8 cellular contexts compared by ENCODE assay signal in the genomic region with DNA sequence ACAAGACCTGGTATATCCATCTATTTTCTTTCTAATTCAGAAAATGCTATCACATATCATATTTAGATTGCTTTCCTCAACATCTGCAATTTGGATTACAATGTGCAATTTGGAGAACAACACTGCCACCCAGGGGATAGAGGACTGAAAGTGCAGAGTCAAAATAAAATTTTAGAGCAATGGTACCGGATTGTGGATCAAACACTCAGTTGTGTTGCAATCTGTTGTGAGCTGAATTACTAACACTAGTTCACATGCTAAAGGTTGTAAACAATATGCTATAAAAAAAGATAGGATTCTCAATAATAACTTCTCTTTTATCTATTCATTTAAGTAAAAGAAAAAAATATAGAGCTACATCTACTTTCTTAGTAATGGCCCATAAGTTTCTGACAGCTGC. TPM values are rescaled to one million over a fixed set of nuclear protein-coding genes. Genes with fewer than 3 reads are reported as not detected.
A peak's percentile ranks its signal among the peaks of the same experiment; 100 is the strongest.
DNase-seq lines count a peak whose midpoint lies in the region; ATAC-seq, FAIRE-seq and TF ChIP-seq lines count a peak whose summit lies in the region.

No MANE protein-coding gene starts in this region.

- H3K36me3 Mint-ChIP-seq in CD8-positive, alpha-beta T cell: no peaks in the 10 kb centered on the region
- H3K36me3 Mint-ChIP-seq in nephron (ENCODE audit: low read depth): no peaks in the 10 kb centered on the region

- H3F3A ChIP-seq in PC-3 (ENCODE audit: low read length, unreplicated experiment): no peaks in the 10 kb centered on the region

- no peak overlapping the region for H3K27ac Mint-ChIP-seq in CD8-positive, alpha-beta T cell
- no peak overlapping the region for H3K27ac Mint-ChIP-seq in nephron

- no peaks in the 10 kb centered on the region for H3K36me3 ChIP-seq in CD8-positive, alpha-beta T cell (ENCODE audit: insufficient read depth, low read length)
- no peaks in the 10 kb centered on the region for H3K36me3 ChIP-seq in PC-3 (ENCODE audit: low read depth, low read length)

- H3K4me1 Mint-ChIP-seq in CD8-positive, alpha-beta T cell (ENCODE audit: low read depth): no peaks in the 10 kb centered on the region
- H3K4me1 Mint-ChIP-seq in nephron: no peaks in the 10 kb centered on the region

- H3K9me3 Mint-ChIP-seq in CD8-positive, alpha-beta T cell: no peaks in the 10 kb centered on the region
- H3K9me3 Mint-ChIP-seq in nephron: peaks cover 6% of the 10 kb centered on the region

- H3K4me3 ChIP-seq in CD8-positive, alpha-beta T cell (ENCODE audit: low read depth, low read length): no peak overlapping the region
- H3K4me3 ChIP-seq in PC-3 (ENCODE audit: low read length) (no peak overlapping the region), coronary artery (no peak overlapping the region)

- no peak overlapping the region for H3K4me2 ChIP-seq in PC-3 (ENCODE audit: low read length)

- H3K27ac ChIP-seq in CD8-positive, alpha-beta T cell (ENCODE audit: low read depth, low read length): no peak overlapping the region
- no peak overlapping the region for H3K27ac ChIP-seq in PC-3 (ENCODE audit: low read length)
- H3K27ac ChIP-seq in coronary artery: no peak overlapping the region

- CTCF ChIA-PET in CD8-positive, alpha-beta T cell (lab: Charles Lee): interaction anchor here (0.7 to 1.7 kb wide), 4 partner anchors 9 to 24 kb away, joined by 3 to 14 read pairs (median 4); a partner anchor contains a TSS
- CTCF ChIA-PET in PC-3 (lab: Charles Lee): no interaction called here

- H3K79me2 ChIP-seq in PC-3 (ENCODE audit: low read length): no peaks in the 10 kb centered on the region

- H3K4me3 Mint-ChIP-seq in CD8-positive, alpha-beta T cell: no peak overlapping the region
- no peak overlapping the region for H3K4me3 Mint-ChIP-seq in nephron

- H3K9ac ChIP-seq in PC-3 (ENCODE audit: low read length): no peak overlapping the region

- H3K27me3 ChIP-seq in CD8-positive, alpha-beta T cell (ENCODE audit: insufficient read depth, low read length): no peaks in the 10 kb centered on the region
- no peaks in the 10 kb centered on the region for H3K27me3 ChIP-seq in PC-3 (ENCODE audit: low read length)

- no peak for ATAC-seq in CD8-positive, alpha-beta T cell
- ATAC-seq in GM18861 (IDR thresholded peaks at IDR 0.05; ENCODE audit: unreplicated experiment): peak; percentile 65
- ATAC-seq in PC-3: no peak

- no peaks in the 10 kb centered on the region for H3K9me3 ChIP-seq in CD8-positive, alpha-beta T cell (ENCODE audit: low read length)
- no peaks in the 10 kb centered on the region for H3K9me3 ChIP-seq in PC-3 (ENCODE audit: low read length)

- no peaks in the 10 kb centered on the region for H4K20me1 ChIP-seq in PC-3 (ENCODE audit: low read length)

- H3K9me2 ChIP-seq in PC-3 (replicated peaks; ENCODE audit: low read length): no peaks in the 10 kb centered on the region

- POLR2A ChIA-PET in CD8-positive, alpha-beta T cell (lab: Charles Lee): interaction anchor here (1.9 kb wide), 1 partner anchor 12 kb away, joined by 7 read pairs; a partner anchor contains a TSS
- POLR2A ChIA-PET in PC-3 (lab: Charles Lee; ENCODE audit: unreplicated experiment): no interaction called here

- BruUV-seq in PC-3 (replicated peaks; lab: Mats Ljungman, UMichigan): no TSS peak

- intact Hi-C loops in CD8-positive, alpha-beta T cell (cut with DNase I, micrococcal nuclease): loop anchor here (5.0 to 10.0 kb wide), 2 partner anchors 1293 to 1295 kb away; no protein-coding TSS in a partner anchor
- intact Hi-C loops in PC-3 (cut with micrococcal nuclease): loop anchor here (2.0 to 5.0 kb wide), 3 partner anchors 319 to 1293 kb away; no protein-coding TSS in a partner anchor

- peak; percentile 91 for FAIRE-seq in endometrium (lab: Jason Lieb, UNC)

- no peaks in the 10 kb centered on the region for H3K4me1 ChIP-seq in CD8-positive, alpha-beta T cell (ENCODE audit: insufficient read depth, low read length)
- H3K4me1 ChIP-seq in PC-3 (ENCODE audit: insufficient read depth, low read length): no peaks in the 10 kb centered on the region

- no peak for DNase-seq in CD8-positive, alpha-beta T cell
- DNase-seq in HT1080 (ENCODE audit: low read depth) (peak; percentile 33), PC-3 (peak; percentile 62), OCI-M2 (lab: John Stamatoyannopoulos, UW; ENCODE audit: unreplicated experiment) (no peak), coronary artery (ENCODE audit: low spot score) (no peak)

- no peak overlapping the region for H2AFZ ChIP-seq in PC-3 (ENCODE audit: low read length)

- peaks cover 6% of the 10 kb centered on the region for H3K27me3 Mint-ChIP-seq in CD8-positive, alpha-beta T cell (ENCODE audit: low read depth)
- no peaks in the 10 kb centered on the region for H3K27me3 Mint-ChIP-seq in nephron (ENCODE audit: low read depth)

- peak; percentile 55 for TF ChIP-seq CTCF in CD8-positive, alpha-beta T cell (IDR thresholded peaks at IDR 0.05)
- TF ChIP-seq CTCF in PC-3 (conservative IDR thresholded peaks at IDR 0.05; ENCODE audit: low read depth, low read length): peak; percentile 73
- TF ChIP-seq CTCF in nephron (IDR thresholded peaks at IDR 0.05; ENCODE audit: unreplicated experiment in 3 of 3): peak; percentile 78 to 81 (median 81)
- no peak for TF ChIP-seq CTCF in coronary artery (IDR thresholded peaks at IDR 0.05)

RNA-seq across cellular contexts. Expression of a gene that starts 11.9 kb away (rescaled TPM):
- 1 to 10 TPM; 4.5 to 5.2 TPM for total RNA-seq in CD8-positive, alpha-beta T cell
- total RNA-seq in HT1080 (2014; rRNA removed; shearing (Covaris generic)): 15.6 and 16.5 TPM in 2 replicates
- 12.8 and 15.4 TPM in 2 replicates for polyA plus RNA-seq in HT1080 (2015; cell fraction: cytosol; rRNA removed)
- 17.9 and 18.0 TPM in 2 replicates for polyA plus RNA-seq in HT1080 (2015; cell fraction: nucleus; rRNA removed)
- total RNA-seq in PC-3 (2014; rRNA removed): 11.9 and 12.2 TPM in 2 replicates

Comparison
In these comparisons a context has a peak if more than half of its experiments do, and no peak if none do; other contexts are left out.
1. DNase-seq: peak in HT1080 (single experiment) and PC-3 (single experiment); none in CD8-positive, alpha-beta T cell (0 of 7), OCI-M2 (single experiment) and coronary artery (single experiment).